In the genomic region with DNA sequence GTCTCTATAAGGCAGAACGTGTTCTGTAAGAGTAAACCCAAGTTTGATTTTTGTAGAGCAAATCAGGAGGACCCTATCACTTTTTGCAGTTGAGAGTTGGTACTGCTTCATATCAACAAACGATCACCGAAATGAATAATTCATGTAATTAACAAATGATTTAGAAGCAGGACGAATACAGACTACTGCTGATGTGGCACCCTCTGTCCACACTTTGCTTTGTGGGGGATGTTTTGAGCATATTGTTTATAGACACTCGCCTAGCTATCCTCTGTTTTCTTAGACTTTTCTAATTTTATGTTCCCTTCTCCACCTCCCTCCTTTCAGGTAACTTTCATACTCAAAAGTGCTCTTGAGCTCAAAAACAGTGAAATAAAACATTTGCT, we compare ENCODE assay signal across 8 cellular contexts. TPM values are rescaled to one million over a fixed set of nuclear protein-coding genes. Genes with fewer than 3 reads are reported as not detected.
DNase-seq lines count a peak whose midpoint lies in the region; ATAC-seq and TF ChIP-seq lines count a peak whose summit lies in the region.

No MANE protein-coding gene starts in this region.

- in situ Hi-C loops in astrocyte of the cerebellum (cut with HindIII; ENCODE audit: low sequenced_read_pairs) = loop anchor here (5.0 kb wide), 2 partner anchors 63 to 103 kb away; no protein-coding TSS in a partner anchor

- no peak for DNase-seq in right atrium auricular region (ENCODE audit: low spot score)
- no peak for DNase-seq in cardiac septum (ENCODE audit: low spot score)
- no peak for DNase-seq in astrocyte of the cerebellum (ENCODE audit: low read depth)
- no peak for DNase-seq in right lobe of liver
- no peak for DNase-seq in vagina (ENCODE audit: extremely low spot score in 2 of 2)
- DNase-seq in stimulated activated CD4-positive, alpha-beta T cell treated with anti-CD3 and anti-CD28 coated beads, Interleukin-12 subunit alpha, Interleukin-12 subunit beta, amount 100 ng/mL, for 4 hours = no peak

- H3K4me3 ChIP-seq in right atrium auricular region (peak overlapping the region; percentile 93 to 98), astrocyte of the cerebellum (ENCODE audit: low read depth, low read length) (peak overlapping the region; percentile 79), right lobe of liver (peak overlapping the region; percentile 68 to 88 (median 86)), vagina (peak overlapping the region; percentile 92)

- H3K4me1 ChIP-seq in right atrium auricular region = peaks cover 0 to 28% of the 10 kb centered on the region in 2 donors
- peaks cover 0 to 34% (median 11%) of the 10 kb centered on the region in 4 donors for H3K4me1 ChIP-seq in right lobe of liver
- peaks cover 39% of the 10 kb centered on the region for H3K4me1 ChIP-seq in vagina

- TF ChIP-seq POLR2A in right lobe of liver (IDR thresholded peaks at IDR 0.05) (no peak), vagina (IDR thresholded peaks at IDR 0.05) (no peak)

- 3% methylated on average over 5 of the region's 5 CpGs for WGBS in right lobe of liver (ENCODE audit: insufficient coverage, low coverage, low lambda C conversion rate, missing lambda C conversion rate)

- TF ChIP-seq CTCF in right atrium auricular region (IDR thresholded peaks at IDR 0.05) = no peak
- TF ChIP-seq CTCF in astrocyte of the cerebellum (IDR thresholded peaks at IDR 0.05; ENCODE audit: low read depth, low read length, missing control alignments) = no peak
- TF ChIP-seq CTCF in right lobe of liver (IDR thresholded peaks at IDR 0.05) = no peak
- TF ChIP-seq CTCF in vagina (IDR thresholded peaks at IDR 0.05) = no peak

- H3K9me3 ChIP-seq in right atrium auricular region = no peaks in the 10 kb centered on the region
- H3K9me3 ChIP-seq in right lobe of liver = no peaks in the 10 kb centered on the region
- no peaks in the 10 kb centered on the region for H3K9me3 ChIP-seq in vagina

- intact Hi-C loops in cardiac septum (cut with DNase I) (no loop called here), right lobe of liver (cut with DNase I) (no loop called here), vagina (cut with DNase I) (no loop called here)

- H3K36me3 ChIP-seq in right atrium auricular region (no peaks in the 10 kb centered on the region), right lobe of liver (no peaks in the 10 kb centered on the region), vagina (no peaks in the 10 kb centered on the region)

- no peaks in the 10 kb centered on the region for H3K27me3 ChIP-seq in right atrium auricular region
- H3K27me3 ChIP-seq in right lobe of liver = no peaks in the 10 kb centered on the region
- H3K27me3 ChIP-seq in vagina = no peaks in the 10 kb centered on the region

- ATAC-seq in right lobe of liver (no peak), GM21360 (IDR thresholded peaks at IDR 0.05; ENCODE audit: unreplicated experiment) (no peak), HG03342 (IDR thresholded peaks at IDR 0.05; ENCODE audit: unreplicated experiment) (no peak)

- H3K27ac ChIP-seq in right atrium auricular region = peak overlapping the region; percentile 98 to 99
- peak overlapping the region; percentile 5 to 96 (median 84) for H3K27ac ChIP-seq in right lobe of liver
- H3K27ac ChIP-seq in vagina = peak overlapping the region; percentile 98

RNA-seq across cellular contexts. Expression of a gene that starts 1.6 kb away (rescaled TPM):
- 10 to 100 TPM in 1 of 2 donors, 1 to 10 TPM in 1; 9.8 to 10.8 TPM for total RNA-seq in right atrium auricular region
- total RNA-seq in cardiac septum = 11.7 TPM
- 10 to 100 TPM; 12.0 to 24.8 (median 15.1) TPM for total RNA-seq in right lobe of liver
- 23.6 TPM for total RNA-seq in vagina
